ENCODE assay signal across 12 cellular contexts in the genomic region with DNA sequence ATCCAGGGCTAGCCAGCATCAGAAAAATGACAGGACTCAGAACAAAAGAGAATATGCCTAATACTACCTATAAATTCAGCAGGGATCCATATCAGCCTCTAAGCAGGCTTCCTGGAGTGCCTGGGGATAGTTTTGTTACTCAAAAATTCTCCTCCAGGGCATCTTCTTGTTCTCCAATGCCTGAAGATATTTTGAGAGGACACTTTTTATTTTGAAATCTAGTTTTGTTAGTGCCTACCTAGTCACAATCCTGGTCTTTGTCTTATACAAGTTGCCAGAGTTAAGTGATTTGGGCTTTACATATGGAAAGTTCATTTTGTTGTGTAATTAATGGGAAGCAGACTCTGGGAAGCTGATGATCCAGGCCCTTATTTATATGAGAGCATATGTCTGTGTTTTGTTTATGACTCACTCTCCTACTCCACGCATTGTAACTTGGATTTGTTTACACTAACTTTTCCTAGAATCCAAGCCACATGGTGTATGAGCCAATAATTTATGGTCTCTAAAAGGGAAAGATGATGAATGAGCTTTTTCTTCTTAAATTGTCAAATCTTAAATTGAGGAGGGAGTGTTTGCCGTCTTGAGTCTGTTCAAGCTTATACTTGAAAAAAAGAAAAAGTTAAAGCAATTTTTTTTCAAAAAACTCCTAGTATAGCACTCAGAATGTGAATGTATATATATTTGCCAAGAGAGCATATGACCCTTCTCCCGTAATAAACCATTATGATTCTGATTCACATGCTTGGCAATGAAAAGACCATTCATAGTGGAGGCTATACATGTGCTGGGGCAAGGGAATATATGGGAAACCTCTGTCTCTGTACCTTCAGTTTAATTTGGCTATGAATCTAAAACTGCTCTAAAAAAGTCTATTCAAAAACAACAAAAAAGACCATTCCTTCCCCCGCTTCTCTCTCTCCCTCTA.
DNase-seq lines count a peak whose midpoint lies in the region; ATAC-seq and TF ChIP-seq lines count a peak whose summit lies in the region.
"Had no signal": no experiment of that assay in that cellular context is flagged by ENCODE, and none has a peak within 500 bp of the region (broad histone marks: within the 10 kb centered on the region; RNA-seq: fewer than 3 reads in every experiment).

No MANE protein-coding gene starts in this region.

- no peak for TF ChIP-seq POLR2A in erythroblast (IDR thresholded peaks at IDR 0.05; ENCODE audit: low read length)

- ATAC-seq in GM21390 (IDR thresholded peaks at IDR 0.05; ENCODE audit: unreplicated experiment) (no peak), GM18502 (IDR thresholded peaks at IDR 0.05; ENCODE audit: poor library complexity, unreplicated experiment) (no peak)
- ATAC-seq: stimulated activated effector memory CD8-positive, alpha-beta T cell treated with anti-CD3 and anti-CD28 coated beads, Interleukin-12 subunit alpha, Interleukin-12 subunit beta, amount 100 ng/mL, for 72 hours had no signal

- no peaks in the 10 kb centered on the region for H3K4me1 Mint-ChIP-seq in Caco-2 (ENCODE audit: low read depth, unreplicated experiment)

- TF ChIP-seq CTCF in choroid plexus epithelial cell (conservative IDR thresholded peaks at IDR 0.05; ENCODE audit: low read depth, low read length) (no peak), Caco-2 (IDR thresholded peaks at IDR 0.05; ENCODE audit: insufficient read depth in 1 of 2, low read depth in 1 of 2, low read length in 1 of 2, severe bottlenecking in 1 of 2, unreplicated experiment in 1 of 2) (no peak)

- H3K27me3 Mint-ChIP-seq in Caco-2 (ENCODE audit: insufficient read depth, unreplicated experiment), result no peaks in the 10 kb centered on the region

- H3K27ac Mint-ChIP-seq in Caco-2 (ENCODE audit: unreplicated experiment), result no peak overlapping the region
- H3K27ac Mint-ChIP-seq: stimulated activated effector memory CD8-positive, alpha-beta T cell treated with anti-CD3 and anti-CD28 coated beads, Interleukin-12 subunit alpha, Interleukin-12 subunit beta, amount 100 ng/mL, for 72 hours had no signal

- peak overlapping the region; percentile 22 for H3K27ac ChIP-seq in muscle layer of colon (ENCODE audit: low read depth, low read length)

- H3K36me3 ChIP-seq in muscle layer of colon (ENCODE audit: insufficient read depth, low read length), result no peaks in the 10 kb centered on the region
- no peaks in the 10 kb centered on the region for H3K36me3 ChIP-seq in Caco-2 (ENCODE audit: control insufficient read depth, insufficient read depth, low read length)
- H3K36me3 ChIP-seq: BE2C had no signal

- BruUV-seq in Caco-2 (replicated peaks; lab: Mats Ljungman, UMichigan), result no TSS peak

- no peaks in the 10 kb centered on the region for H3K36me3 Mint-ChIP-seq in Caco-2 (ENCODE audit: insufficient read depth, unreplicated experiment)
- H3K36me3 Mint-ChIP-seq: stimulated activated effector memory CD8-positive, alpha-beta T cell treated with anti-CD3 and anti-CD28 coated beads, Interleukin-12 subunit alpha, Interleukin-12 subunit beta, amount 100 ng/mL, for 72 hours had no signal

- no peak overlapping the region for H3K9ac ChIP-seq in muscle layer of colon (ENCODE audit: low read length)

- no peak overlapping the region for H3K4me3 Mint-ChIP-seq in Caco-2 (ENCODE audit: unreplicated experiment)
- H3K4me3 Mint-ChIP-seq: stimulated activated effector memory CD8-positive, alpha-beta T cell treated with anti-CD3 and anti-CD28 coated beads, Interleukin-12 subunit alpha, Interleukin-12 subunit beta, amount 100 ng/mL, for 72 hours had no signal

- no peaks in the 10 kb centered on the region for H3K27me3 ChIP-seq in muscle layer of colon (ENCODE audit: control insufficient read depth in 1 of 2, insufficient read depth in 2 of 2, low read length in 2 of 2)
- no peaks in the 10 kb centered on the region for H3K27me3 ChIP-seq in Caco-2 (replicated peaks; ENCODE audit: control insufficient read depth, insufficient read depth, low read length)
- H3K27me3 ChIP-seq: BE2C had no signal

- H3K4me3 ChIP-seq in choroid plexus epithelial cell (ENCODE audit: low read depth, low read length) (no peak overlapping the region), muscle layer of colon (ENCODE audit: low read depth in 1 of 2, low read length in 2 of 2) (no peak overlapping the region), Caco-2 (ENCODE audit: low read depth, low read length) (no peak overlapping the region)

- intact Hi-C loops in Caco-2 (cut with micrococcal nuclease; ENCODE audit: unreplicated experiment), result no loop called here

- H3K9me3 Mint-ChIP-seq in Caco-2 (ENCODE audit: unreplicated experiment), result no peaks in the 10 kb centered on the region
- H3K9me3 Mint-ChIP-seq: stimulated activated effector memory CD8-positive, alpha-beta T cell treated with anti-CD3 and anti-CD28 coated beads, Interleukin-12 subunit alpha, Interleukin-12 subunit beta, amount 100 ng/mL, for 72 hours had no signal

- POLR2A ChIA-PET in Caco-2 (lab: Charles Lee), result no interaction called here

- peak; percentile 75 for DNase-seq in AG08395 (ENCODE audit: low spot score)
- peak; percentile 35 for DNase-seq in NCI-H1694 (lab: John Stamatoyannopoulos, UW)
- DNase-seq in choroid plexus epithelial cell (ENCODE audit: low read depth), result peak; percentile 75
- DNase-seq in erythroblast (lab: John Stamatoyannopoulos, UW), result no peak
- no peak for DNase-seq in Caco-2
- DNase-seq: BE2C, cerebellar nuclear complex, right cardiac atrium had no signal

- H3K9me3 ChIP-seq in muscle layer of colon (ENCODE audit: low read length) (no peaks in the 10 kb centered on the region), Caco-2 (no peaks in the 10 kb centered on the region)
- H3K9me3 ChIP-seq: BE2C had no signal

- H3K4me1 ChIP-seq in muscle layer of colon (ENCODE audit: insufficient read depth, low read length), result peaks cover 24% of the 10 kb centered on the region
- peaks cover 6% of the 10 kb centered on the region; the same call in 1 of the 2 replicates for H3K4me1 ChIP-seq in Caco-2
- H3K4me1 ChIP-seq: BE2C had no signal

- CTCF ChIA-PET in Caco-2 (lab: Charles Lee), result no interaction called here

Comparison
In these comparisons a context has a peak if more than half of its experiments do, and no peak if none do; other contexts are left out.
1. DNase-seq: peak in AG08395 (single experiment), NCI-H1694 (single experiment) and choroid plexus epithelial cell (single experiment); none in erythroblast (0 of 2) and Caco-2 (0 of 2).